In the genomic region with DNA sequence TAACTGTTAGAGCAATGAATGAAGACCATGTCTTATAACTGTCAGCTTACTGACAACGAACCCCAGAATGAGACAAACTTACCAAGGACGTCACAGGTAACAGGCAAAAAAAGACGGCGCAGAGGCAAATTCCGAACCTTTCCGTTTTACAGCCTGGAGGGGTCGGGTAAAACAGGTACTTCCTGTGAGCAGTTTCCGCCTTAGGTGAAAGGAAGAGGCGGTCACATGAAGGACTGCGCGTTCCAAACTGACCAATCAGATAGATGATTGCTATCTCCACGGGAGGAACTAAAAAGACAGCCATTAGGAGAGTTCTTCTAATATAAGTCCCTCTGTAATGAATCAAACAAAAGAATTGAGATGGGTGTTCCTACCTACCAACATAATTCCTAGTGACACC, we compare ENCODE assay signal across 31 cellular contexts. TPM values are rescaled to one million over a fixed set of nuclear protein-coding genes. Genes with fewer than 3 reads are reported as not detected.
"Had no signal": no experiment of that assay in that cellular context is flagged by ENCODE, and none has a peak within 500 bp of the region (broad histone marks: within the 10 kb centered on the region; RNA-seq: fewer than 3 reads in every experiment).

Gene COX7B2 (minus strand): TSS at position 168 of the 400 bp plus-strand sequence. CDS start 174,053 bp downstream, outside the sequence.

- H3K27me3 ChIP-seq: esophagus squamous epithelium, heart right ventricle, ovary, transverse colon, upper lobe of right lung, uterus had no signal

- FAIRE-seq: endometrium had no signal

- H3K4me3 ChIP-seq: coronary artery, esophagus squamous epithelium, heart right ventricle, lung, ovary, psoas muscle, skin epidermis, transverse colon, upper lobe of right lung, uterus had no signal

- ATAC-seq: effector memory CD8-positive, alpha-beta T cell; heart right ventricle; natural killer cell; psoas muscle; right cardiac atrium; stimulated activated naive B cell treated with anti-CD40 and anti-IgM and Interleukin-4, amounts not matched to agents 10 μg/mL and 1 μg/mL and 100 μg/mL, for 72 hours; upper lobe of right lung had no signal

- H3K4me1 ChIP-seq: esophagus squamous epithelium, heart right ventricle, psoas muscle, transverse colon, upper lobe of right lung, uterus had no signal

- H3K27ac ChIP-seq: coronary artery, esophagus squamous epithelium, heart right ventricle, ovary, psoas muscle, skin epidermis, transverse colon, upper lobe of right lung, uterus had no signal

- DNase-seq: dermis blood vessel endothelial cell; effector memory CD8-positive, alpha-beta T cell; erythroblast; esophagus squamous epithelium; foreskin melanocyte; glutamatergic neuron; heart right ventricle; hippocampal formation; immature natural killer cell; islet precursor cell; natural killer cell; occipital lobe; ovary; posterior cingulate gyrus; psoas muscle; right cardiac atrium; stimulated activated CD4-positive, alpha-beta T cell treated with anti-CD3 and anti-CD28 coated beads, Interleukin-15, amount 100 ng/mL, for 24 hours; stimulated activated CD4-positive, alpha-beta T cell treated with anti-CD3 and anti-CD28 coated beads, Interleukin-2, amount 100 ng/mL, for 48 hours; stimulated activated naive B cell treated with anti-CD40 and anti-IgM and Interleukin-4, amounts not matched to agents 10 μg/mL and 1 μg/mL and 100 μg/mL, for 72 hours; transverse colon; upper lobe of right lung; uterus had no signal

- H3K36me3 ChIP-seq: esophagus squamous epithelium, heart right ventricle, ovary, transverse colon, upper lobe of right lung, uterus had no signal

- H3K9me3 ChIP-seq: esophagus squamous epithelium, ovary, psoas muscle, transverse colon, upper lobe of right lung, uterus had no signal

RNA-seq across cellular contexts. Expression of gene COX7B2, which starts in this region (rescaled TPM):
- total RNA-seq: dermis blood vessel endothelial cell, esophagus squamous epithelium, heart right ventricle, liver, lung, mononuclear cell, natural killer cell, occipital lobe, ovary, psoas muscle, renal cortical epithelial cell, right cardiac atrium, transverse colon, upper lobe of right lung, uterus had no signal
- polyA plus RNA-seq: heart right ventricle, immature natural killer cell, liver, lung, neural cell, ovary, psoas muscle, right cardiac atrium, thymus had no signal
